18 cellular contexts compared by ENCODE assay signal in the genomic region with DNA sequence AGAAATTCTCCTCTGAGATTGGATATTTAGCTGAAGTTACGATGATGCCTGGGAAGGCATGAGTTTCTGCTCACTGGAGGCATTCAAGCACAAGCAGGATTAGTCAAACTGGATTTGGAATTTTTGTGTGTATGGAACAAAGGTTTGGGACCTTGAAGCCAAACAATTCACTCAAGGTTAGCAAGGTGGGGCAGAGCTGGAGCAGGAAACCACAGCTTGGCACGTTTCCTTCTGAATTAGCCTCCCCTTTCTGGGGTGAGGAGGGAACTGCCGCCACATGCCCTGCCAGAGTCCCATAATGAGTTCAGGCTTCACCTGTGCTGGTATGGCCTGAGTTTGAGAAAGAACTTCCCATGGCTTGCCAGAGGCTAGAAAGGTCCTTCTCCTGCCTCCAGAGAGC. TPM values are rescaled to one million over a fixed set of nuclear protein-coding genes. Genes with fewer than 3 reads are reported as not detected.
DNase-seq lines count a peak whose midpoint lies in the region; ATAC-seq, FAIRE-seq and TF ChIP-seq lines count a peak whose summit lies in the region.
"Had no signal": no experiment of that assay in that cellular context is flagged by ENCODE, and none has a peak within 500 bp of the region (broad histone marks: within the 10 kb centered on the region; RNA-seq: fewer than 3 reads in every experiment).

No MANE protein-coding gene starts in this region.

- DNase-seq in Jurkat, Clone E6-1 (ENCODE audit: low read depth, low spot score), result peak; percentile 32
- DNase-seq in RWPE1 (ENCODE audit: low spot score) (no peak), endodermal cell (peak; percentile 38), mesendoderm (no peak), frontal cortex (ENCODE audit: low spot score in 2 of 2) (no peak), aorta (no peak)
- DNase-seq: ACHN, C1 segment of cervical spinal cord, DMS79 treated with DMSO at 0.1 percent for 48 hours, H9, NCI-H1105 treated with DMSO at 0.1 percent for 48 hours, NCI-H1694, NCI-H510A, NCI-H748 treated with DMSO at 0.1 percent for 48 hours, SIG-M5 had no signal

- H3K18ac ChIP-seq in mesendoderm (ENCODE audit: low read length), result peak overlapping the region; percentile 86

- CTCF ChIA-PET in RWPE1 (lab: Yijun Ruan, JAX), result interaction anchor here (0.8 kb wide), 1 partner anchor 23 kb away, joined by 4 read pairs; no protein-coding TSS in a partner anchor

- no peaks in the 10 kb centered on the region for H3K27me3 Mint-ChIP-seq in endodermal cell (ENCODE audit: insufficient read depth)

- H3K4me3 ChIP-seq in Jurkat, Clone E6-1 (ENCODE audit: low read length), result no peak overlapping the region
- no peak overlapping the region for H3K4me3 ChIP-seq in endodermal cell (ENCODE audit: low read length)
- no peak overlapping the region for H3K4me3 ChIP-seq in mesendoderm (ENCODE audit: low read length)
- no peak overlapping the region for H3K4me3 ChIP-seq in aorta (ENCODE audit: low read length in 2 of 2)

- no peaks in the 10 kb centered on the region for H3K79me1 ChIP-seq in mesendoderm (ENCODE audit: low read length)

- H3K4me1 ChIP-seq in endodermal cell (ENCODE audit: control insufficient read depth, insufficient read depth, low read length), result peaks cover 11% of the 10 kb centered on the region
- H3K4me1 ChIP-seq in mesendoderm (ENCODE audit: control insufficient read depth, low read depth, low read length), result peaks cover 25% of the 10 kb centered on the region
- H3K4me1 ChIP-seq in aorta (ENCODE audit: control insufficient read depth in 1 of 2, insufficient read depth in 2 of 2, low read length in 2 of 2), result peaks cover 2% of the 10 kb centered on the region in 2 donors

- no peaks in the 10 kb centered on the region for H3K9me3 ChIP-seq in endodermal cell (ENCODE audit: control insufficient read depth, low read length)
- no peaks in the 10 kb centered on the region for H3K9me3 ChIP-seq in aorta (ENCODE audit: control insufficient read depth, low read length)

- H3K23ac ChIP-seq in mesendoderm (ENCODE audit: low read length), result no peak overlapping the region

- H3K9ac ChIP-seq in endodermal cell (ENCODE audit: extremely low read depth, low read length, poor library complexity, severe bottlenecking), result no peak overlapping the region
- H3K9ac ChIP-seq in mesendoderm (ENCODE audit: low read length), result no peak overlapping the region

- no peak overlapping the region for H2BK15ac ChIP-seq in mesendoderm (replicated peaks; ENCODE audit: low read depth)

- no peak overlapping the region for H3K27ac Mint-ChIP-seq in endodermal cell

- H3K27ac ChIP-seq in RWPE1 (peak overlapping the region; percentile 74), endodermal cell (ENCODE audit: low read depth, low read length) (no peak overlapping the region), mesendoderm (ENCODE audit: low read depth, low read length) (no peak overlapping the region), aorta (ENCODE audit: low read depth in 1 of 2, low read length in 2 of 2) (no peak overlapping the region)

- H3K4me2 ChIP-seq in mesendoderm (ENCODE audit: low read length), result no peak overlapping the region

- no peak for TF ChIP-seq CTCF in RWPE1 (conservative IDR thresholded peaks at IDR 0.05; ENCODE audit: low read depth)
- TF ChIP-seq CTCF in endodermal cell (conservative IDR thresholded peaks at IDR 0.05), result no peak

- peaks cover 3% of the 10 kb centered on the region for H3K9me3 Mint-ChIP-seq in endodermal cell
- H3K9me3 Mint-ChIP-seq: H9 had no signal

- no peak for ATAC-seq in HG03039 (IDR thresholded peaks at IDR 0.05; ENCODE audit: unreplicated experiment)
- ATAC-seq in aorta (ENCODE audit: low FRiP score), result no peak
- ATAC-seq in GM21526 (IDR thresholded peaks at IDR 0.05; ENCODE audit: low FRiP score, unreplicated experiment), result no peak

- no peak overlapping the region for H3K4me3 Mint-ChIP-seq in endodermal cell
- H3K4me3 Mint-ChIP-seq: H9 had no signal

- intact Hi-C loops in aorta (cut with DNase I), result loop anchor here in 1 of 2 donors (5.0 kb wide), 1 partner anchor 38 kb away; no protein-coding TSS in a partner anchor

- POLR2A ChIA-PET in RWPE1 (lab: Yijun Ruan, JAX; ENCODE audit: low non-redundant PET), result no interaction called here

- no peaks in the 10 kb centered on the region for H3K79me2 ChIP-seq in mesendoderm (ENCODE audit: control insufficient read depth, insufficient read depth, low read length)

- peak overlapping the region; percentile 47 for H2BK5ac ChIP-seq in mesendoderm (ENCODE audit: low read length)

- no peak overlapping the region for H2AK5ac ChIP-seq in mesendoderm (ENCODE audit: low read length)

- H2BK120ac ChIP-seq in mesendoderm (ENCODE audit: low read depth, low read length), result peak overlapping the region; percentile 31

- H4K5ac ChIP-seq in mesendoderm (ENCODE audit: low read length), result no peak overlapping the region

- peaks cover 42% of the 10 kb centered on the region for H3K4me1 Mint-ChIP-seq in endodermal cell

- H3K36me3 Mint-ChIP-seq in endodermal cell (ENCODE audit: low read depth), result no peaks in the 10 kb centered on the region

- FAIRE-seq in frontal cortex (lab: Jason Lieb, UNC), result no peak
- FAIRE-seq: D721Med had no signal

- no peak overlapping the region for H4K8ac ChIP-seq in mesendoderm (ENCODE audit: low read depth, low read length)

- 69 to 78% methylated on average over 3 of the region's 3 CpGs for WGBS in endodermal cell (ENCODE audit: insufficient coverage in 1 of 2, insufficient read length in 1 of 2), 2 experiments
- WGBS in mesendoderm (ENCODE audit: extremely low coverage, insufficient coverage, low lambda C conversion rate), result no CpG with 5 or more reads among the region's 3 CpGs
- WGBS in aorta, 2 donors, result 56 to 57% methylated on average over 3 of the region's 3 CpGs

- H3K4ac ChIP-seq in mesendoderm (ENCODE audit: low read depth, low read length), result no peak overlapping the region

- H3K36me3 ChIP-seq in endodermal cell (ENCODE audit: control insufficient read depth, insufficient read depth, low read length) (no peaks in the 10 kb centered on the region), mesendoderm (ENCODE audit: control insufficient read depth, insufficient read depth, low read length) (no peaks in the 10 kb centered on the region), aorta (ENCODE audit: control insufficient read depth in 1 of 2, insufficient read depth in 2 of 2, low read length in 1 of 2) (no peaks in the 10 kb centered on the region)

- H3K56ac ChIP-seq in mesendoderm (ENCODE audit: low read length), result peak overlapping the region; percentile 40

- no peaks in the 10 kb centered on the region for H3K27me3 ChIP-seq in endodermal cell (ENCODE audit: control insufficient read depth, insufficient read depth, low read length, poor library complexity, severe bottlenecking)
- no peaks in the 10 kb centered on the region for H3K27me3 ChIP-seq in mesendoderm (ENCODE audit: insufficient read depth, low read length, poor library complexity)
- H3K27me3 ChIP-seq in aorta (ENCODE audit: control insufficient read depth in 1 of 2, insufficient read depth in 2 of 2, low read length in 1 of 2), result no peaks in the 10 kb centered on the region

RNA-seq across cellular contexts. Expression of gene RRAS2, which starts 50.9 kb away (rescaled TPM):
- polyA plus RNA-seq in Jurkat, Clone E6-1 (2012; ENCODE audit: insufficient read depth, insufficient read length), result 17.8 TPM
- total RNA-seq in endodermal cell (10 to 100 TPM; 75.1 to 99.7 TPM), frontal cortex (58.3 TPM), aorta (10 to 100 TPM; 24.5 to 46.7 TPM)
- 48.4 TPM for polyA plus RNA-seq in endodermal cell (2013, experiment 1 of 2)
- polyA plus RNA-seq in endodermal cell (2013, experiment 2 of 2), result 43.3 TPM
- 180 TPM for polyA plus RNA-seq in mesendoderm (2013, experiment 1 of 2)
- 184 TPM for polyA plus RNA-seq in mesendoderm (2013, experiment 2 of 2)
- polyA plus RNA-seq in aorta, result 10 to 100 TPM; 18.0 to 31.3 TPM

Comparison
In these comparisons a context has a peak if more than half of its experiments do, and no peak if none do; other contexts are left out.
1. DNase-seq: peak in Jurkat, Clone E6-1 (single experiment) and endodermal cell (single experiment); none in RWPE1 (single experiment), mesendoderm (single experiment), frontal cortex (0 of 2) and aorta (0 of 2).